23 cellular contexts compared by ENCODE assay signal in genomic region chr4:2512396-2513135, GRCh38. TPM values are rescaled to one million over a fixed set of nuclear protein-coding genes. Genes with fewer than 3 reads are reported as not detected.
DNase-seq lines count a peak whose midpoint lies in the region; ATAC-seq, FAIRE-seq and TF ChIP-seq lines count a peak whose summit lies in the region.
"Had no signal": no experiment of that assay in that cellular context is flagged by ENCODE, and none has a peak within 500 bp of the region (broad histone marks: within the 10 kb centered on the region; RNA-seq: fewer than 3 reads in every experiment).

No MANE protein-coding gene starts in this region.

- no peak overlapping the region for H3K4me3 Mint-ChIP-seq in activated CD4-positive, alpha-beta memory T cell treated with anti-CD3 and anti-CD28 coated beads, Interleukin-2, amount 10 ng/mL, durations not matched to agents 7 days and 5 days
- H3K4me3 Mint-ChIP-seq in activated CD4-positive, alpha-beta memory T cell treated with anti-CD3 and anti-CD28 coated beads for 36 hours, result no peak overlapping the region
- no peak overlapping the region for H3K4me3 Mint-ChIP-seq in stimulated activated effector memory CD8-positive, alpha-beta T cell treated with anti-CD3 and anti-CD28 coated beads, Interleukin-12 subunit alpha, Interleukin-12 subunit beta, amount 100 ng/mL, for 72 hours

- H3K9me3 Mint-ChIP-seq in activated CD4-positive, alpha-beta memory T cell treated with anti-CD3 and anti-CD28 coated beads, Interleukin-2, amount 10 ng/mL, durations not matched to agents 7 days and 5 days, result no peaks in the 10 kb centered on the region
- H3K9me3 Mint-ChIP-seq in activated CD4-positive, alpha-beta memory T cell treated with anti-CD3 and anti-CD28 coated beads for 36 hours, result no peaks in the 10 kb centered on the region
- H3K9me3 Mint-ChIP-seq in stimulated activated effector memory CD8-positive, alpha-beta T cell treated with anti-CD3 and anti-CD28 coated beads, Interleukin-12 subunit alpha, Interleukin-12 subunit beta, amount 100 ng/mL, for 72 hours, result no peaks in the 10 kb centered on the region
- H3K9me3 Mint-ChIP-seq: activated naive CD4-positive, alpha-beta T cell treated with anti-CD3 and anti-CD28 coated beads, Interleukin-2, amount 50 U/mL, for 72 hours; activated T-helper 2 cell treated with anti-CD3 and anti-CD28 coated beads, Interferon-gamma antibody, Interleukin-2, Interleukin-4, amounts not matched to agents 10 μg/mL and 5 μg/mL and 100 μg/mL, durations not matched to agents 14 hours and 24 hours and 36 hours had no signal

- peaks cover 24% of the 10 kb centered on the region for H3K4me1 Mint-ChIP-seq in activated CD4-positive, alpha-beta memory T cell treated with anti-CD3 and anti-CD28 coated beads, Interleukin-2, amount 10 ng/mL, durations not matched to agents 7 days and 5 days
- H3K4me1 Mint-ChIP-seq in activated CD4-positive, alpha-beta memory T cell treated with anti-CD3 and anti-CD28 coated beads for 36 hours (ENCODE audit: low read depth), result peaks cover 7% of the 10 kb centered on the region
- peaks cover 36% of the 10 kb centered on the region for H3K4me1 Mint-ChIP-seq in stimulated activated effector memory CD8-positive, alpha-beta T cell treated with anti-CD3 and anti-CD28 coated beads, Interleukin-12 subunit alpha, Interleukin-12 subunit beta, amount 100 ng/mL, for 72 hours

- CTCF ChIA-PET in activated CD4-positive, alpha-beta memory T cell treated with anti-CD3 and anti-CD28 coated beads, Interleukin-2, amount 10 ng/mL, durations not matched to agents 7 days and 5 days (lab: Charles Lee), result no interaction called here
- CTCF ChIA-PET in activated CD4-positive, alpha-beta memory T cell treated with anti-CD3 and anti-CD28 coated beads for 36 hours (lab: Charles Lee), result no interaction called here
- CTCF ChIA-PET in Panc1 (lab: Charles Lee), result no interaction called here

- peaks cover 69% of the 10 kb centered on the region for H3K36me3 Mint-ChIP-seq in activated CD4-positive, alpha-beta memory T cell treated with anti-CD3 and anti-CD28 coated beads, Interleukin-2, amount 10 ng/mL, durations not matched to agents 7 days and 5 days (ENCODE audit: low read depth)
- H3K36me3 Mint-ChIP-seq in activated CD4-positive, alpha-beta memory T cell treated with anti-CD3 and anti-CD28 coated beads for 36 hours, result peaks cover 51% of the 10 kb centered on the region
- H3K36me3 Mint-ChIP-seq in stimulated activated effector memory CD8-positive, alpha-beta T cell treated with anti-CD3 and anti-CD28 coated beads, Interleukin-12 subunit alpha, Interleukin-12 subunit beta, amount 100 ng/mL, for 72 hours, result peaks cover 95% of the 10 kb centered on the region

- ATAC-seq in Panc1 (0 out of 2 replicates have a peak, but pooled peaks have one; percentile 31), HG03097 (IDR thresholded peaks at IDR 0.05; ENCODE audit: low FRiP score, unreplicated experiment) (no peak), Right ventricle myocardium superior (ENCODE audit: poor library complexity) (no peak)
- no peak for ATAC-seq in stimulated activated effector memory CD8-positive, alpha-beta T cell treated with anti-CD3 and anti-CD28 coated beads, Interleukin-12 subunit alpha, Interleukin-12 subunit beta, amount 100 ng/mL, for 72 hours
- ATAC-seq: activated naive CD4-positive, alpha-beta T cell treated with anti-CD3 and anti-CD28 coated beads, Interleukin-2, amount 50 U/mL, for 72 hours; HCT116; mucosa of descending colon had no signal

- no peak for TF ChIP-seq CTCF in Panc1 (IDR thresholded peaks at IDR 0.05)

- H3K27ac ChIP-seq in Panc1 (ENCODE audit: low read length), result no peak overlapping the region
- H3K27ac ChIP-seq: lower lobe of right lung, neutrophil, upper lobe of left lung had no signal

- no peaks in the 10 kb centered on the region for H3K27me3 Mint-ChIP-seq in activated CD4-positive, alpha-beta memory T cell treated with anti-CD3 and anti-CD28 coated beads, Interleukin-2, amount 10 ng/mL, durations not matched to agents 7 days and 5 days
- no peaks in the 10 kb centered on the region for H3K27me3 Mint-ChIP-seq in activated CD4-positive, alpha-beta memory T cell treated with anti-CD3 and anti-CD28 coated beads for 36 hours

- no peak overlapping the region for H3K4me3 ChIP-seq in Panc1 (ENCODE audit: low read depth in 2 of 2, low read length in 2 of 2)
- H3K4me3 ChIP-seq: lower lobe of right lung, mucosa of descending colon, upper lobe of left lung had no signal

- intact Hi-C loops in activated CD4-positive, alpha-beta memory T cell treated with anti-CD3 and anti-CD28 coated beads for 36 hours (cut with micrococcal nuclease), result no loop called here
- intact Hi-C loops in Panc1 (cut with micrococcal nuclease; ENCODE audit: unreplicated experiment), result no loop called here
- intact Hi-C loops in Right ventricle myocardium superior (cut with DNase I), result no loop called here

- DNase-seq in activated CD4-positive, alpha-beta memory T cell treated with anti-CD3 and anti-CD28 coated beads, Interleukin-2, amount 10 ng/mL, durations not matched to agents 7 days and 5 days, result no peak
- DNase-seq in activated CD4-positive, alpha-beta memory T cell treated with anti-CD3 and anti-CD28 coated beads for 36 hours, result no peak
- DNase-seq in Panc1 (ENCODE audit: low read depth, low spot score) (no peak), iPS-NIHi11 (ENCODE audit: low spot score) (peak; percentile 7), Right ventricle myocardium superior (no peak), GM19239 (ENCODE audit: insufficient read length, low spot score) (no peak)
- DNase-seq in stimulated activated effector memory CD8-positive, alpha-beta T cell treated with anti-CD3 and anti-CD28 coated beads, Interleukin-12 subunit alpha, Interleukin-12 subunit beta, amount 100 ng/mL, for 72 hours (ENCODE audit: low spot score in 2 of 2), result no peak
- DNase-seq: BE2C; central memory CD4-positive, alpha-beta T cell; DMS79 treated with DMSO at 0.1 percent for 48 hours; lower lobe of right lung; mucosa of descending colon; NCI-H2029 treated with DMSO at 0.1 percent for 48 hours; NCI-H226; NCI-H82; upper lobe of left lung had no signal

- H3K36me3 ChIP-seq in Panc1 (ENCODE audit: control insufficient read depth, insufficient read depth, low read length), result no peaks in the 10 kb centered on the region

- no peaks in the 10 kb centered on the region for H3K4me1 ChIP-seq in Panc1 (ENCODE audit: control insufficient read depth, insufficient read depth, low read length)
- H3K4me1 ChIP-seq: BE2C, lower lobe of right lung had no signal

- no peak for FAIRE-seq in GM19239 (lab: Jason Lieb, UNC)
- FAIRE-seq: astrocyte, endothelial cell of umbilical vein had no signal

- POLR2A ChIA-PET in activated CD4-positive, alpha-beta memory T cell treated with anti-CD3 and anti-CD28 coated beads, Interleukin-2, amount 10 ng/mL, durations not matched to agents 7 days and 5 days (lab: Charles Lee), result no interaction called here
- POLR2A ChIA-PET in activated CD4-positive, alpha-beta memory T cell treated with anti-CD3 and anti-CD28 coated beads for 36 hours (lab: Charles Lee), result no interaction called here
- POLR2A ChIA-PET in Panc1 (lab: Charles Lee), result interaction anchor here (0.6 kb wide), 1 partner anchor 37 kb away, joined by 3 read pairs; no protein-coding TSS in a partner anchor

- no peaks in the 10 kb centered on the region for H3K9me3 ChIP-seq in Panc1 (ENCODE audit: control insufficient read depth, insufficient read depth, low read depth, low read length)
- H3K9me3 ChIP-seq: BE2C, lower lobe of right lung, mucosa of descending colon, neutrophil, upper lobe of left lung had no signal

- no peaks in the 10 kb centered on the region for H3K27me3 ChIP-seq in Panc1 (ENCODE audit: control insufficient read depth, insufficient read depth, low read length)
- H3K27me3 ChIP-seq: BE2C, neutrophil, upper lobe of left lung had no signal

- peak overlapping the region; percentile 85 for H3K27ac Mint-ChIP-seq in activated CD4-positive, alpha-beta memory T cell treated with anti-CD3 and anti-CD28 coated beads, Interleukin-2, amount 10 ng/mL, durations not matched to agents 7 days and 5 days
- H3K27ac Mint-ChIP-seq in activated CD4-positive, alpha-beta memory T cell treated with anti-CD3 and anti-CD28 coated beads for 36 hours, result no peak overlapping the region
- peak overlapping the region; percentile 93 for H3K27ac Mint-ChIP-seq in stimulated activated effector memory CD8-positive, alpha-beta T cell treated with anti-CD3 and anti-CD28 coated beads, Interleukin-12 subunit alpha, Interleukin-12 subunit beta, amount 100 ng/mL, for 72 hours

- no TSS peak for BruUV-seq in Panc1 (replicated peaks; lab: Mats Ljungman, UMichigan)

- in situ Hi-C loops in Panc1 (cut with HindIII; ENCODE audit: low pct_unique_long_range_greater_than_20kb, low sequenced_read_pairs), result no loop called here

RNA-seq across cellular contexts. Expression of gene FAM193A, which starts 23.9 kb away (rescaled TPM):
- total RNA-seq in activated CD4-positive, alpha-beta memory T cell treated with anti-CD3 and anti-CD28 coated beads, Interleukin-2, amount 10 ng/mL, durations not matched to agents 7 days and 5 days, result 10 to 100 TPM; 27.4 to 27.9 TPM
- 10 to 100 TPM; 21.7 to 22.6 TPM for total RNA-seq in activated CD4-positive, alpha-beta memory T cell treated with anti-CD3 and anti-CD28 coated beads for 36 hours
- 25.7 TPM for total RNA-seq in Panc1 (2021; ENCODE audit: unreplicated experiment)
- polyA plus RNA-seq in Panc1 (2012; ENCODE audit: insufficient read length), result 16.8 TPM
- 14.5 TPM for total RNA-seq in Right ventricle myocardium superior

RNA-seq across cellular contexts. Expression of gene RNF4, which starts 43.7 kb away (rescaled TPM):
- 100 to 1,000 TPM; 106 to 113 TPM for total RNA-seq in activated CD4-positive, alpha-beta memory T cell treated with anti-CD3 and anti-CD28 coated beads, Interleukin-2, amount 10 ng/mL, durations not matched to agents 7 days and 5 days
- total RNA-seq in activated CD4-positive, alpha-beta memory T cell treated with anti-CD3 and anti-CD28 coated beads for 36 hours, result 10 to 100 TPM; 84.6 to 90.3 TPM
- 55.0 TPM for total RNA-seq in Panc1 (2021; ENCODE audit: unreplicated experiment)
- 59.0 TPM for polyA plus RNA-seq in Panc1 (2012; ENCODE audit: insufficient read length)
- 22.3 TPM for total RNA-seq in Right ventricle myocardium superior
